In the genomic region with DNA sequence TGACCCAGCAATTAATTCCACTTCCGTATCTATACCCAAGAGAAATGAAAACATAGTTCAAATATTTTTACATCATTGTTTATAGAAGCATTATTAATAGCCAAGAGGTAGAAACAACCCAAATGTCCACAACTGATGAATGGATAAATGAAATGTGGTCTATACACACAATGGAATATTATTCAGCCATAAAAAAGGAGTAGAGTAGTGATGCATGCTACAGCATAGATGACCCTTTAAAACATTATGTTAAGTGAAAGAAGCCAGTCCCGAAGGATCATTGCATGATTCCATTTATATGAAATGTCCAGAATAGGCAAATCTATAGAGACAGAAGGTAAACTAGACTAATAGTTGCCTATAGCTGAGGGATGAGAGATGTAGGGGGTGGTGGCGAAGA, we compare ENCODE assay signal across 36 cellular contexts.
"Had no signal": no experiment of that assay in that cellular context is flagged by ENCODE, and none has a peak within 500 bp of the region (broad histone marks: within the 10 kb centered on the region; RNA-seq: fewer than 3 reads in every experiment).

No MANE protein-coding gene starts in this region.

- H3K27me3 ChIP-seq: MG63 had no signal

- H3K9me3 ChIP-seq: MG63 had no signal

- DNase-seq: Kasumi-1, MG63, MM.1S, MV-4-11, NCI-H1048, NCI-H1092, NCI-H1092 treated with DMSO at 0.1 percent for 48 hours, NCI-H1105, NCI-H1105 treated with DMSO at 0.1 percent for 48 hours, NCI-H1417, NCI-H1417 treated with DMSO at 0.1 percent for 48 hours, NCI-H1436, NCI-H1436 treated with DMSO at 0.1 percent for 48 hours, NCI-H146, NCI-H1694, NCI-H1694 treated with DMSO at 0.1 percent for 48 hours, NCI-H187, NCI-H187 treated with DMSO at 0.1 percent for 48 hours, NCI-H1930, NCI-H2029, NCI-H2029 treated with DMSO at 0.1 percent for 48 hours, NCI-H2081, NCI-H2081 treated with DMSO at 0.1 percent for 48 hours, NCI-H2107, NCI-H2171, NCI-H2171 treated with DMSO at 0.1 percent for 48 hours, NCI-H2227 treated with DMSO at 0.1 percent for 48 hours, NCI-H226, NCI-H345, NCI-H446, NCI-H446 treated with DMSO at 0.1 percent for 48 hours, NCI-H510A, NCI-H510A treated with DMSO at 0.1 percent for 48 hours, NCI-H524, NCI-H524 treated with DMSO at 0.1 percent for 48 hours, NCI-H526 had no signal

- H3K36me3 ChIP-seq: MG63 had no signal

- H3K4me3 ChIP-seq: MG63 had no signal
